In the genomic region with DNA sequence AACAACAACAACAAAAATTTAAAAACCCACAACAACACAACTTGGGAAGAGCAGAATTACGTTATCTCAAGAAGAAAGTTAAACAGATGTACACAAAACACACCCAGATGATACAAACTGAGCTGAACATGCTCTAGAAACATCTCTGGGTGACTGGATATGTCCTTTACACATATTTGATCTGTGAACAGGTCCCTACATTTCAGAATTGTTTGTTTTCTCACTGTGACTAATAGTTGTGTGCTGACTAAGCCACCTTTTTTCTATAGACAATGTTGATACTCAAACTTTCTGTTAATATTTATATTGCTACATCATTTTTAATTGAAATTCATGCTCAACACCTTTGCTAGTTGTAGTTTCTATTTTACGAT, we compare ENCODE assay signal across 8 cellular contexts. TPM values are rescaled to one million over a fixed set of nuclear protein-coding genes. Genes with fewer than 3 reads are reported as not detected.
DNase-seq lines count a peak whose midpoint lies in the region; ATAC-seq, FAIRE-seq and TF ChIP-seq lines count a peak whose summit lies in the region.

No MANE protein-coding gene starts in this region.

- H4K8ac ChIP-seq in H1 (ENCODE audit: extremely low read depth, insufficient read depth, low read length) (no peak overlapping the region), neuronal stem cell (ENCODE audit: low read depth, low read length) (no peak overlapping the region)

- ATAC-seq in gastrocnemius medialis (no peak), HG02798 (IDR thresholded peaks at IDR 0.05; ENCODE audit: poor library complexity, unreplicated experiment) (no peak)

- peaks cover 38% of the 10 kb centered on the region for H3K27me3 Mint-ChIP-seq in neural progenitor cell (ENCODE audit: insufficient read depth, low read depth)

- H2BK5ac ChIP-seq in H1 (ENCODE audit: low read depth, low read length) (no peak overlapping the region), neuronal stem cell (ENCODE audit: low read length) (no peak overlapping the region)

- no peaks in the 10 kb centered on the region for H3K9me3 ChIP-seq in NT2/D1 (ENCODE audit: insufficient read depth, low read length)
- H3K9me3 ChIP-seq in H1 (ENCODE audit: insufficient read depth in 2 of 2, low read depth in 1 of 2, low read length in 1 of 2): no peaks in the 10 kb centered on the region
- no peaks in the 10 kb centered on the region for H3K9me3 ChIP-seq in neural progenitor cell (ENCODE audit: low read depth)
- no peaks in the 10 kb centered on the region for H3K9me3 ChIP-seq in gastrocnemius medialis
- H3K9me3 ChIP-seq in neuronal stem cell (replicated peaks in 1 of 2; ENCODE audit: control insufficient read depth in 2 of 2, insufficient read depth in 1 of 2, low read depth in 1 of 2, low read length in 2 of 2): no peaks in the 10 kb centered on the region
- no peaks in the 10 kb centered on the region for H3K9me3 ChIP-seq in kidney (ENCODE audit: control insufficient read depth in 1 of 2, low read length in 2 of 2)

- no peak overlapping the region for H4K91ac ChIP-seq in H1 (replicated peaks; ENCODE audit: insufficient read length, low read length)
- no peak overlapping the region for H4K91ac ChIP-seq in neuronal stem cell (ENCODE audit: low read depth, low read length, poor library complexity)

- H2BK15ac ChIP-seq in H1 (ENCODE audit: low read length): no peak overlapping the region
- H2BK15ac ChIP-seq in neuronal stem cell (ENCODE audit: low read length): no peak overlapping the region

- in situ Hi-C loops in gastrocnemius medialis (cut with MboI; ENCODE audit: low sequenced_read_pairs in 4 of 4): no loop called here

- TF ChIP-seq EP300 in H1 (IDR thresholded peaks at IDR 0.05; ENCODE audit: borderline replicate concordance in 1 of 2, low read depth in 2 of 2, low read length in 2 of 2): no peak

- DNase-seq in ELR (ENCODE audit: low read depth) (peak; percentile 72), NT2/D1 (ENCODE audit: low read depth, low spot score) (no peak), H1 (ENCODE audit: low read depth in 1 of 2, low spot score in 2 of 2) (no peak), neural progenitor cell (ENCODE audit: low spot score) (no peak), gastrocnemius medialis (no peak), neuronal stem cell (ENCODE audit: low spot score) (no peak), kidney (no peak)

- no peak for TF ChIP-seq CTCF in H1 (IDR thresholded peaks at IDR 0.05; ENCODE audit: control extremely low read depth in 1 of 3, insufficient read depth in 1 of 3, low read depth in 1 of 3, low read length in 3 of 3)
- TF ChIP-seq CTCF in neural progenitor cell (IDR thresholded peaks at IDR 0.05): no peak
- TF ChIP-seq CTCF in gastrocnemius medialis (IDR thresholded peaks at IDR 0.05 in 4 of 5, conservative IDR thresholded peaks at IDR 0.05 in 1 of 5): no peak
- no peak for TF ChIP-seq CTCF in kidney (IDR thresholded peaks at IDR 0.05; ENCODE audit: borderline replicate concordance, extremely low read depth, insufficient read depth)

- H3K36me3 ChIP-seq in NT2/D1 (ENCODE audit: insufficient read depth, insufficient read length, low read length) (no peaks in the 10 kb centered on the region), H1 (ENCODE audit: control insufficient read depth in 2 of 4, insufficient read depth in 4 of 4, low read length in 3 of 4) (no peaks in the 10 kb centered on the region; a peak in 1 of 8 replicates), neural progenitor cell (no peaks in the 10 kb centered on the region), gastrocnemius medialis (no peaks in the 10 kb centered on the region), neuronal stem cell (replicated peaks in 1 of 2; ENCODE audit: control insufficient read depth in 2 of 2, insufficient read depth in 2 of 2, low read length in 2 of 2) (no peaks in the 10 kb centered on the region), kidney (ENCODE audit: control insufficient read depth in 1 of 2, insufficient read depth in 2 of 2, low read length in 2 of 2) (no peaks in the 10 kb centered on the region)

- peak overlapping the region; percentile 90 for H3K4me3 Mint-ChIP-seq in neural progenitor cell

- H3K4ac ChIP-seq in H1 (replicated peaks; ENCODE audit: insufficient read length, low read depth, low read length) (no peak overlapping the region), neuronal stem cell (ENCODE audit: low read length) (no peak overlapping the region)

- H4K5ac ChIP-seq in H1 (ENCODE audit: insufficient read length, low read depth, low read length): no peak overlapping the region

- no peak overlapping the region for H3K27ac ChIP-seq in H1 (ENCODE audit: low read depth, low read length)
- H3K27ac ChIP-seq in neural progenitor cell: no peak overlapping the region
- H3K27ac ChIP-seq in gastrocnemius medialis: no peak overlapping the region
- H3K27ac ChIP-seq in neuronal stem cell (replicated peaks; ENCODE audit: low read length): no peak overlapping the region
- no peak overlapping the region for H3K27ac ChIP-seq in kidney (ENCODE audit: low read depth in 2 of 2, low read length in 2 of 2)

- H3F3A ChIP-seq in neural progenitor cell (ENCODE audit: low read depth): peaks cover 24% of the 10 kb centered on the region

- WGBS in H1 (ENCODE audit: extremely low coverage in 1 of 2, insufficient coverage in 1 of 2, insufficient read length in 1 of 2, insufficient replicate concordance in 2 of 2, low coverage in 1 of 2, low lambda C conversion rate in 2 of 2, missing lambda C conversion rate in 1 of 2), 2 experiments: 93% methylated on average over 2 of the region's 2 CpGs; no CpG with 5 or more reads in 1 of the 2 experiments
- WGBS in neuronal stem cell (ENCODE audit: extremely low coverage in 2 of 2, insufficient read length in 2 of 2, insufficient replicate concordance in 1 of 2), 2 donors: no CpG with 5 or more reads among the region's 2 CpGs

- POLR2A ChIA-PET in H1 (lab: Charles Lee; ENCODE audit: partially characterized antibody): interaction anchor here (0.6 to 3.9 kb wide), 13 partner anchors 9 to 118 kb away, joined by 3 to 50 read pairs (median 8); a partner anchor contains a TSS

- H3K79me1 ChIP-seq in H1 (ENCODE audit: low read depth, low read length): peaks cover 8% of the 10 kb centered on the region
- no peaks in the 10 kb centered on the region for H3K79me1 ChIP-seq in neuronal stem cell (ENCODE audit: low read depth, low read length)

- H3K23ac ChIP-seq in H1 (ENCODE audit: insufficient read length) (no peak overlapping the region), neuronal stem cell (ENCODE audit: low read depth, low read length, poor library complexity) (no peak overlapping the region)

- peaks cover 11% of the 10 kb centered on the region for H3K4me1 ChIP-seq in NT2/D1 (ENCODE audit: insufficient read depth, insufficient read length)
- peaks cover 7 to 17% (median 13%) of the 10 kb centered on the region in 4 experiments for H3K4me1 ChIP-seq in H1 (replicated peaks in 1 of 4; ENCODE audit: control insufficient read depth in 3 of 4, insufficient read depth in 4 of 4, low read length in 3 of 4)
- H3K4me1 ChIP-seq in neural progenitor cell: peaks cover 22% of the 10 kb centered on the region
- peaks cover 0 to 12% of the 10 kb centered on the region in 2 donors for H3K4me1 ChIP-seq in gastrocnemius medialis
- peaks cover 6 to 8% of the 10 kb centered on the region in 2 donors for H3K4me1 ChIP-seq in neuronal stem cell (ENCODE audit: control insufficient read depth in 2 of 2, insufficient read depth in 1 of 2, low read depth in 1 of 2, low read length in 2 of 2)
- H3K4me1 ChIP-seq in kidney (ENCODE audit: control insufficient read depth in 1 of 2, insufficient read depth in 1 of 2, low read depth in 1 of 2, low read length in 2 of 2): peaks cover 11 to 14% of the 10 kb centered on the region in 2 donors

- FAIRE-seq in H1 (lab: Jason Lieb, UNC): no peak
- FAIRE-seq in kidney (lab: Jason Lieb, UNC): no peak

- H4K20me1 ChIP-seq in H1 (replicated peaks in 1 of 2; ENCODE audit: control insufficient read depth in 1 of 2, insufficient read depth in 2 of 2, low read length in 2 of 2): peaks cover 6 to 13% of the 10 kb centered on the region in 2 experiments
- peaks cover 22% of the 10 kb centered on the region for H4K20me1 ChIP-seq in neural progenitor cell (ENCODE audit: low read depth)

- H3K18ac ChIP-seq in H1 (ENCODE audit: extremely low read depth, low read length) (no peak overlapping the region), neuronal stem cell (ENCODE audit: low read length) (no peak overlapping the region)

- no peak overlapping the region for H2BK20ac ChIP-seq in H1 (ENCODE audit: low read length)

- TF ChIP-seq POLR2A in H1 (IDR thresholded peaks at IDR 0.05; ENCODE audit: control extremely low read depth in 1 of 2, low read depth in 2 of 2, low read length in 2 of 2): no peak
- no peak for TF ChIP-seq POLR2A in gastrocnemius medialis (IDR thresholded peaks at IDR 0.05)

- peaks cover 11% of the 10 kb centered on the region for H3K23me2 ChIP-seq in H1 (ENCODE audit: low read depth, low read length)

- H2BK120ac ChIP-seq in H1 (replicated peaks; ENCODE audit: low read depth, low read length) (no peak overlapping the region), neuronal stem cell (ENCODE audit: low read depth, low read length) (no peak overlapping the region)

- H2BK12ac ChIP-seq in H1 (ENCODE audit: low read depth, low read length) (no peak overlapping the region), neuronal stem cell (ENCODE audit: low read length) (no peak overlapping the region)

- H3K56ac ChIP-seq in H1 (replicated peaks; ENCODE audit: insufficient read length, low read depth, low read length): no peak overlapping the region

- TF ChIP-seq RAD21 in H1 (IDR thresholded peaks at IDR 0.05 in 1 of 2, conservative IDR thresholded peaks at IDR 0.05 in 1 of 2; ENCODE audit: low read depth in 2 of 2, low read length in 2 of 2): no peak

- CTCF ChIA-PET in H1 (lab: Charles Lee; ENCODE audit: partially characterized antibody): interaction anchor here (0.9 to 3.5 kb wide), 10 partner anchors 10 to 187 kb away, joined by 3 to 26 read pairs (median 4); a partner anchor contains a TSS

- no peak overlapping the region for H3K27ac Mint-ChIP-seq in neural progenitor cell

- intact Hi-C loops in gastrocnemius medialis (cut with DNase I; ENCODE audit: low total_unique reads) (no loop called here), kidney (cut with DNase I) (no loop called here)

- peak overlapping the region; percentile 84 for H3K9ac ChIP-seq in NT2/D1 (ENCODE audit: insufficient read length, low read depth)
- H3K9ac ChIP-seq in H1 (replicated peaks in 1 of 4; ENCODE audit: extremely low read depth in 1 of 4, low read depth in 3 of 4, low read length in 3 of 4): peak overlapping the region in 3 of 4 experiments; percentile 56 to 88 (median 66); a peak in 2 of 7 replicates
- H3K9ac ChIP-seq in neural progenitor cell: no peak overlapping the region
- no peak overlapping the region for H3K9ac ChIP-seq in neuronal stem cell (ENCODE audit: low read depth, low read length, poor library complexity)
- no peak overlapping the region for H3K9ac ChIP-seq in kidney (ENCODE audit: low read length in 2 of 2)

- H3K79me2 ChIP-seq in H1 (ENCODE audit: control insufficient read depth in 1 of 2, insufficient read depth in 2 of 2, low read length in 2 of 2): peaks cover 22 to 39% of the 10 kb centered on the region in 2 experiments
- H3K79me2 ChIP-seq in neural progenitor cell (ENCODE audit: low read depth): peaks cover 37% of the 10 kb centered on the region

- peaks cover 22% of the 10 kb centered on the region for H3K4me1 Mint-ChIP-seq in neural progenitor cell

- H3K14ac ChIP-seq in H1 (ENCODE audit: insufficient read length): no peak overlapping the region
- H3K14ac ChIP-seq in neuronal stem cell (ENCODE audit: low read length): no peak overlapping the region

- H2AFZ ChIP-seq in H1 (ENCODE audit: low read length) (no peak overlapping the region), neural progenitor cell (replicated peaks) (no peak overlapping the region), neuronal stem cell (ENCODE audit: low read length) (no peak overlapping the region)

- H3K4me3 ChIP-seq in NT2/D1 (ENCODE audit: insufficient read length, low read depth) (peak overlapping the region; percentile 59), H1 (ENCODE audit: extremely low read depth in 1 of 4, insufficient read depth in 2 of 4, low read depth in 3 of 4, low read length in 4 of 4) (peak overlapping the region; percentile 30 to 96 (median 49); a peak in 7 of 8 replicates), neural progenitor cell (no peak overlapping the region), gastrocnemius medialis (peak overlapping the region in 1 of 4 donors; percentile 70), neuronal stem cell (ENCODE audit: low read length in 2 of 2) (no peak overlapping the region), kidney (ENCODE audit: low read length in 2 of 2) (peak overlapping the region in 1 of 2 donors; percentile 96)

- no peaks in the 10 kb centered on the region for H3K36me3 Mint-ChIP-seq in neural progenitor cell

- H3K27me3 ChIP-seq in NT2/D1 (ENCODE audit: insufficient read depth, insufficient read length): no peaks in the 10 kb centered on the region
- H3K27me3 ChIP-seq in H1 (replicated peaks in 1 of 4; ENCODE audit: control insufficient read depth in 3 of 4, extremely low read depth in 1 of 4, insufficient read depth in 3 of 4, low read length in 3 of 4): no peaks in the 10 kb centered on the region
- no peaks in the 10 kb centered on the region for H3K27me3 ChIP-seq in neural progenitor cell
- peaks cover 0 to 33% (median 8%) of the 10 kb centered on the region in 3 donors for H3K27me3 ChIP-seq in gastrocnemius medialis
- peaks cover 0 to 42% (median 0%) of the 10 kb centered on the region in 3 experiments for H3K27me3 ChIP-seq in neuronal stem cell (ENCODE audit: control insufficient read depth in 3 of 3, insufficient read depth in 3 of 3, low read depth in 1 of 3, low read length in 3 of 3)

- H2AK5ac ChIP-seq in H1 (ENCODE audit: low read depth, low read length) (no peak overlapping the region), neuronal stem cell (ENCODE audit: low read depth, low read length) (no peak overlapping the region)

- H3K9me3 Mint-ChIP-seq in neural progenitor cell: peaks cover 1% of the 10 kb centered on the region

- H3K4me2 ChIP-seq in H1 (ENCODE audit: insufficient read depth in 1 of 2, low read depth in 2 of 2, low read length in 2 of 2): peak overlapping the region; percentile 71 to 92; a peak in 3 of 4 replicates
- H3K4me2 ChIP-seq in neural progenitor cell: peak overlapping the region; percentile 94
- H3K4me2 ChIP-seq in neuronal stem cell (ENCODE audit: insufficient read depth, low read length, poor library complexity, severe bottlenecking): no peak overlapping the region

RNA-seq across cellular contexts. Expression of a gene that starts 1.0 kb away (rescaled TPM):
- 143 and 159 TPM in 2 replicates for total RNA-seq in H1 (2021; fragmentation: NEBNext Ultra II Directional; extraction: Animal tissue kit (Norgen Biotek cat#: 25700))
- polyA plus RNA-seq in H1 (2011; rRNA removed) (170 and 200 TPM in 2 replicates), kidney (ENCODE audit: insufficient read depth, low read depth, low replicate concordance) (36.9 TPM)
- polyA plus RNA-seq in H1 (2011; cell fraction: cytosol; rRNA removed): 209 TPM
- 263 TPM for polyA plus RNA-seq in H1 (2011; cell fraction: nucleus; rRNA removed)
- polyA plus RNA-seq in H1 (2012, experiment 1 of 2): 95.6 to 141 TPM (median 108 TPM) in 4 replicates
- polyA plus RNA-seq in H1 (2012, experiment 2 of 2): 73.5 TPM
- polyA plus RNA-seq in H1 (2013, experiment 1 of 2): 109 TPM
- 126 TPM for polyA plus RNA-seq in H1 (2013, experiment 2 of 2)
- polyA minus RNA-seq in H1 (2011; rRNA and poly(A)+ RNA removed): 478 and 502 TPM in 2 replicates
- 112 TPM for polyA minus RNA-seq in H1 (2011; cell fraction: cytosol; rRNA and poly(A)+ RNA removed)
- polyA minus RNA-seq in H1 (2011; cell fraction: nucleus; rRNA and poly(A)+ RNA removed): 133 TPM
- total RNA-seq in neural progenitor cell (ENCODE audit: low replicate concordance) (60.0 and 69.3 TPM in 2 replicates), gastrocnemius medialis (1 to 10 TPM; 3.1 to 6.0 (median 5.3) TPM), kidney (117 TPM)
- polyA plus RNA-seq in neuronal stem cell (2013, experiment 1 of 2): 15.6 TPM
- polyA plus RNA-seq in neuronal stem cell (2013, experiment 2 of 2): 16.1 TPM

RNA-seq across cellular contexts. Expression of a gene that starts 16.8 kb away (rescaled TPM):
- 60.4 and 60.9 TPM in 2 replicates for total RNA-seq in H1 (2021; fragmentation: NEBNext Ultra II Directional; extraction: Animal tissue kit (Norgen Biotek cat#: 25700))
- 314 and 360 TPM in 2 replicates for polyA plus RNA-seq in H1 (2011; rRNA removed)
- polyA plus RNA-seq in H1 (2011; cell fraction: cytosol; rRNA removed): 233 TPM
- 138 TPM for polyA plus RNA-seq in H1 (2011; cell fraction: nucleus; rRNA removed)
- polyA plus RNA-seq in H1 (2012, experiment 1 of 2): 57.6 to 120 TPM (median 104 TPM) in 4 replicates
- 148 TPM for polyA plus RNA-seq in H1 (2012, experiment 2 of 2)
- 135 TPM for polyA plus RNA-seq in H1 (2013, experiment 1 of 2)
- 134 TPM for polyA plus RNA-seq in H1 (2013, experiment 2 of 2)
- polyA minus RNA-seq in H1 (2011; rRNA and poly(A)+ RNA removed): 8.8 and 15.5 TPM in 2 replicates
- polyA minus RNA-seq in H1 (2011; cell fraction: cytosol; rRNA and poly(A)+ RNA removed): 20.8 TPM
- 26.1 TPM for polyA minus RNA-seq in H1 (2011; cell fraction: nucleus; rRNA and poly(A)+ RNA removed)
- 29.9 and 59.9 TPM in 2 replicates for total RNA-seq in neural progenitor cell (ENCODE audit: low replicate concordance)
- 10 to 100 TPM in 3 of 4 donors, 1 to 10 TPM in 1; 8.6 to 52.6 (median 16.8) TPM for total RNA-seq in gastrocnemius medialis
- polyA plus RNA-seq in neuronal stem cell (2013, experiment 1 of 2): 49.5 TPM
- polyA plus RNA-seq in neuronal stem cell (2013, experiment 2 of 2): 50.2 TPM
- 74.5 TPM for total RNA-seq in kidney
- polyA plus RNA-seq in kidney (ENCODE audit: insufficient read depth, low read depth, low replicate concordance): 200 TPM

RNA-seq across cellular contexts. Expression of a gene that starts 23.8 kb away (rescaled TPM):
- 68.9 and 74.6 TPM in 2 replicates for total RNA-seq in H1 (2021; fragmentation: NEBNext Ultra II Directional; extraction: Animal tissue kit (Norgen Biotek cat#: 25700))
- polyA plus RNA-seq in H1 (2011; rRNA removed) (45.7 and 50.3 TPM in 2 replicates), kidney (ENCODE audit: insufficient read depth, low read depth, low replicate concordance) (48.7 TPM)
- 44.0 TPM for polyA plus RNA-seq in H1 (2011; cell fraction: cytosol; rRNA removed)
- polyA plus RNA-seq in H1 (2011; cell fraction: nucleus; rRNA removed): 137 TPM
- polyA plus RNA-seq in H1 (2012, experiment 1 of 2): 48.6 to 69.9 TPM (median 68.1 TPM) in 4 replicates
- polyA plus RNA-seq in H1 (2012, experiment 2 of 2): 51.8 TPM
- 31.1 TPM for polyA plus RNA-seq in H1 (2013, experiment 1 of 2)
- polyA plus RNA-seq in H1 (2013, experiment 2 of 2): 31.4 TPM
- 133 and 196 TPM in 2 replicates for polyA minus RNA-seq in H1 (2011; rRNA and poly(A)+ RNA removed)
- polyA minus RNA-seq in H1 (2011; cell fraction: cytosol; rRNA and poly(A)+ RNA removed): 47.3 TPM
- polyA minus RNA-seq in H1 (2011; cell fraction: nucleus; rRNA and poly(A)+ RNA removed): 38.2 TPM
- total RNA-seq in neural progenitor cell (ENCODE audit: low replicate concordance) (74.4 and 103 TPM in 2 replicates), gastrocnemius medialis (10 to 100 TPM; 41.9 to 55.1 (median 49.1) TPM), kidney (56.1 TPM)
- polyA plus RNA-seq in neuronal stem cell (2013, experiment 1 of 2): 37.4 TPM
- 35.9 TPM for polyA plus RNA-seq in neuronal stem cell (2013, experiment 2 of 2)

RNA-seq across cellular contexts. Expression of a gene that starts 47.7 kb away (rescaled TPM):
- total RNA-seq in H1 (2021; fragmentation: NEBNext Ultra II Directional; extraction: Animal tissue kit (Norgen Biotek cat#: 25700)): 0.39 and 0.40 TPM in 2 replicates
- polyA plus RNA-seq in H1 (2011; rRNA removed) (0.27 and 0.50 TPM in 2 replicates), kidney (ENCODE audit: insufficient read depth, low read depth, low replicate concordance) (1.2 TPM)
- polyA plus RNA-seq in H1 (2011; cell fraction: cytosol; rRNA removed): 0.66 TPM
- polyA plus RNA-seq in H1 (2011; cell fraction: nucleus; rRNA removed): 0.57 TPM
- polyA plus RNA-seq in H1 (2012, experiment 1 of 2): 0.42 to 0.74 TPM (median 0.62 TPM) in 4 replicates
- polyA plus RNA-seq in H1 (2012, experiment 2 of 2): 0.13 TPM
- 0.08 TPM for polyA plus RNA-seq in H1 (2013, experiment 1 of 2)
- 0.09 TPM for polyA plus RNA-seq in H1 (2013, experiment 2 of 2)
- polyA minus RNA-seq in H1 (2011; rRNA and poly(A)+ RNA removed): 0.44 and 0.49 TPM in 2 replicates
- polyA minus RNA-seq in H1 (2011; cell fraction: cytosol; rRNA and poly(A)+ RNA removed): not detected
- polyA minus RNA-seq in H1 (2011; cell fraction: nucleus; rRNA and poly(A)+ RNA removed): 0.30 TPM
- total RNA-seq in neural progenitor cell (ENCODE audit: low replicate concordance) (0.06 TPM in 1 of 2 replicates, not detected in the other), gastrocnemius medialis (1 to 10 TPM in 2 of 4 donors, under 1 TPM in 2; 0.61 to 1.6 (median 1.0) TPM), kidney (21.6 TPM)
- 0.11 TPM for polyA plus RNA-seq in neuronal stem cell (2013, experiment 1 of 2)
- 0.04 TPM for polyA plus RNA-seq in neuronal stem cell (2013, experiment 2 of 2)

Comparison
In these comparisons a context has a peak if more than half of its experiments do, and no peak if none do; other contexts are left out.
1. H3K4me3 ChIP-seq: peak in NT2/D1 (single experiment) and H1 (4 of 4); none in neural progenitor cell (single experiment) and neuronal stem cell (0 of 2).
2. H3K9ac ChIP-seq: peak in NT2/D1 (single experiment) and H1 (3 of 4); none in neural progenitor cell (single experiment), neuronal stem cell (single experiment) and kidney (0 of 2).